Comparison of ENCODE assay signal across 1 cellular context in the genomic region with DNA sequence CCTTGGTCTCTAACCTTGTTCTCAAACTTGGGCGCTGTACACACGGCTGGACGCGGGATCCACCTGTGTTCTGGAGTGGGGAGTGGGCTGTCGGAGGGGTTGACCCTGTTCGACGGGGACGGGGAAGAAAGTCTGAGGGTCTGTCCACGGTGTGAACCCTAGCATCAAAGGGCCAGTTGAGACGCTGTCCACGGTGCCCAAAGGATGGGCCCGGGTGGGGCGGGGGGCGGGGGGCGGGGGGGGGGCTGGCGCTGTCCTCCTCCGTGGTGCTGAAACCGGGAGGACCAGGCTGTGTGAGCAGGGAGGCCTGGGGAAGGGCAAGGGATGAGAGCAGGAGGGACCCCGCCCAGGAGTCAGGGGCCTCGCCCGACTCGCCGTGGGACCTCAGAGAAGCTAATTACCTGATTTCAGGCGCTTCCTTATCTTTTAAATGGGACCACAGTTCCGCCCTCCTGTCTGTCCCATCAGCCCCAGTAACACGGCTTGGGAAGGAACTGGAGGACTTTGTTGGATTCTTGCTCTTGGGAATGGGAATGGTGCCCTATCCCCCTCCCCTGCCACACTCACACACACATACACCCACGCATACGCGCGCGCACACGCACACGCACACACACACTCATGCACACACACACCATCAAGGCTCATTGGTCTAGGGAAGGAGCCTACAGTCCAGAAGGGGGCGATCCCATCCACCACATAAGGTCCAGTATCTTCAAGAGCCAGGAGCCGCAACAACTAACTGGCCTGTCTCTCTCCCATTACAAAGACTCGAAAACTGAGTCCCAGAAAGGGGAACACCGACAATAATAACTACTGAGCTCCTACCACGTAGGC.
TF ChIP-seq lines count a peak whose summit lies in the region.

No MANE protein-coding gene starts in this region.

TF ChIP-seq in K562, 482 proteins besides CTCF, POLR2A, EP300 and RAD21 (continued from another document and continues in another):
- TF ChIP-seq ZBTB49 (CRISPR knock-in tag; IDR thresholded peaks at IDR 0.05; ENCODE audit: borderline replicate concordance) (no peak), ZNF311 (CRISPR knock-in tag; IDR thresholded peaks at IDR 0.05) (no peak), EP400 (IDR thresholded peaks at IDR 0.05) (no peak), NRF1 (conservative IDR thresholded peaks at IDR 0.05 in 1 of 2, IDR thresholded peaks at IDR 0.05 in 1 of 2) (peak; percentile 37 to 38), SNAPC5 (CRISPR knock-in tag; IDR thresholded peaks at IDR 0.05) (no peak), ZBTB7A (IDR thresholded peaks at IDR 0.05; ENCODE audit: borderline replicate concordance, control insufficient read depth, low read depth, low read length) (peak; percentile 71), FOXP1 (CRISPR knock-in tag; IDR thresholded peaks at IDR 0.05) (peak; percentile 53; the same call in 1 of the 2 replicates), XRCC4 (IDR thresholded peaks at IDR 0.05; ENCODE audit: extremely low read depth, insufficient read depth, insufficient read length) (no peak), KDM5B (IDR thresholded peaks at IDR 0.05; ENCODE audit: insufficient replicate concordance, low read depth, low read length) (no peak), TAF1 (IDR thresholded peaks at IDR 0.05; ENCODE audit: control insufficient read depth, extremely low read depth, insufficient read depth, low read length, severe bottlenecking) (no peak), ADNP (tag; IDR thresholded peaks at IDR 0.05) (peak; percentile 65; the same call in 1 of the 2 replicates), YY1 (IDR thresholded peaks at IDR 0.05; ENCODE audit: borderline replicate concordance in 1 of 3, control insufficient read depth in 1 of 3, extremely low read depth in 1 of 3, insufficient read depth in 3 of 3, insufficient read length in 1 of 3, insufficient replicate concordance in 2 of 3, low read depth in 1 of 3, low read length in 2 of 3) (peak in 1 of 3 experiments; percentile 2), SMARCA5 (IDR thresholded peaks at IDR 0.05) (peak; percentile 68; the same call in 1 of the 2 replicates), ESRRB (CRISPR knock-in tag; IDR thresholded peaks at IDR 0.05; ENCODE audit: borderline replicate concordance) (no peak), ZNF324 (CRISPR knock-in tag; IDR thresholded peaks at IDR 0.05) (no peak), KLF1 (tag; IDR thresholded peaks at IDR 0.05) (no peak), MIER1 (IDR thresholded peaks at IDR 0.05; ENCODE audit: low read depth) (peak; percentile 94), TCF3 (CRISPR knock-in tag; IDR thresholded peaks at IDR 0.05) (no peak), HMGN3 (IDR thresholded peaks at IDR 0.05; ENCODE audit: borderline replicate concordance, extremely low read depth, insufficient read length, low read depth, low read length) (no peak), BHLHE40 (IDR thresholded peaks at IDR 0.05; ENCODE audit: low read length) (no peak), NR2C2 (CRISPR knock-in tag; IDR thresholded peaks at IDR 0.05) (no peak), NR2C2 (tag; IDR thresholded peaks at IDR 0.05) (no peak), E2F4 (CRISPR knock-in tag; IDR thresholded peaks at IDR 0.05; ENCODE audit: low read depth) (no peak), HDAC2 (IDR thresholded peaks at IDR 0.05) (peak; percentile 80), THRB (CRISPR knock-in tag; conservative IDR thresholded peaks at IDR 0.05) (no peak), SMC3 (conservative IDR thresholded peaks at IDR 0.05; ENCODE audit: insufficient read depth, low read depth, low read length) (peak; percentile 59), GATA2 (CRISPR knock-in tag; IDR thresholded peaks at IDR 0.05) (no peak), IRF2 (CRISPR knock-in tag; IDR thresholded peaks at IDR 0.05) (no peak), STAG1 (CRISPR knock-in tag; IDR thresholded peaks at IDR 0.05; ENCODE audit: borderline replicate concordance) (peak; percentile 84; the same call in 1 of the 2 replicates), CXXC5 (CRISPR knock-in tag; IDR thresholded peaks at IDR 0.05) (peak; percentile 34; the same call in 1 of the 2 replicates), ZNF384 (IDR thresholded peaks at IDR 0.05; ENCODE audit: low read depth, low read length) (0 out of 2 replicates have a peak, but pooled peaks have one; percentile 32), AFF1 (IDR thresholded peaks at IDR 0.05; ENCODE audit: low read depth in 1 of 2, partially characterized antibody in 2 of 2) (peak in 1 of 2 experiments; percentile 30), ILK (tag; IDR thresholded peaks at IDR 0.05; ENCODE audit: borderline replicate concordance, low read depth) (no peak), ATF1 (CRISPR knock-in tag; IDR thresholded peaks at IDR 0.05) (no peak), ATF1 (tag; IDR thresholded peaks at IDR 0.05) (0 out of 2 replicates have a peak, but pooled peaks have one; percentile 13), CSDE1 (IDR thresholded peaks at IDR 0.05) (no peak), ARID3B (CRISPR knock-in tag; IDR thresholded peaks at IDR 0.05; ENCODE audit: borderline replicate concordance) (no peak), SAFB2 (IDR thresholded peaks at IDR 0.05; ENCODE audit: borderline replicate concordance, low read depth, low read length, severe bottlenecking) (no peak), U2AF2 (optimal IDR thresholded peaks at IDR 0.05; ENCODE audit: low read depth, low read length) (no peak), ZNF408 (CRISPR knock-in tag; IDR thresholded peaks at IDR 0.05; ENCODE audit: low read depth) (no peak), KLF16 (IDR thresholded peaks at IDR 0.05) (no peak)
- TF ChIP-seq, protein P1, sequence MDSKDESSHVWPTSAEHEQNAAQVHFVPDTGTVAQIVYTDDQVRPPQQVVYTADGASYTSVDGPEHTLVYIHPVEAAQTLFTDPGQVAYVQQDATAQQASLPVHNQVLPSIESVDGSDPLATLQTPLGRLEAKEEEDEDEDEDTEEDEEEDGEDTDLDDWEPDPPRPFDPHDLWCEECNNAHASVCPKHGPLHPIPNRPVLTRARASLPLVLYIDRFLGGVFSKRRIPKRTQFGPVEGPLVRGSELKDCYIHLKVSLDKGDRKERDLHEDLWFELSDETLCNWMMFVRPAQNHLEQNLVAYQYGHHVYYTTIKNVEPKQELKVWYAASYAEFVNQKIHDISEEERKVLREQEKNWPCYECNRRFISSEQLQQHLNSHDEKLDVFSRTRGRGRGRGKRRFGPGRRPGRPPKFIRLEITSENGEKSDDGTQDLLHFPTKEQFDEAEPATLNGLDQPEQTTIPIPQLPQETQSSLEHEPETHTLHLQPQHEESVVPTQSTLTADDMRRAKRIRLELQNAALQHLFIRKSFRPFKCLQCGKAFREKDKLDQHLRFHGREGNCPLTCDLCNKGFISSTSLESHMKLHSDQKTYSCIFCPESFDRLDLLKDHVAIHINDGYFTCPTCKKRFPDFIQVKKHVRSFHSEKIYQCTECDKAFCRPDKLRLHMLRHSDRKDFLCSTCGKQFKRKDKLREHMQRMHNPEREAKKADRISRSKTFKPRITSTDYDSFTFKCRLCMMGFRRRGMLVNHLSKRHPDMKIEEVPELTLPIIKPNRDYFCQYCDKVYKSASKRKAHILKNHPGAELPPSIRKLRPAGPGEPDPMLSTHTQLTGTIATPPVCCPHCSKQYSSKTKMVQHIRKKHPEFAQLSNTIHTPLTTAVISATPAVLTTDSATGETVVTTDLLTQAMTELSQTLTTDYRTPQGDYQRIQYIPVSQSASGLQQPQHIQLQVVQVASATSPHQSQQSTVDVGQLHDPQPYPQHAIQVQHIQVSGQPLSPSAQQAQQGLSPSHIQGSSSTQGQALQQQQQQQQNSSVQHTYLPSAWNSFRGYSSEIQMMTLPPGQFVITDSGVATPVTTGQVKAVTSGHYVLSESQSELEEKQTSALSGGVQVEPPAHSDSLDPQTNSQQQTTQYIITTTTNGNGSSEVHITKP (IDR thresholded peaks at IDR 0.05; ENCODE audit: partially characterized antibody) = no peak
- TF ChIP-seq, protein P2, sequence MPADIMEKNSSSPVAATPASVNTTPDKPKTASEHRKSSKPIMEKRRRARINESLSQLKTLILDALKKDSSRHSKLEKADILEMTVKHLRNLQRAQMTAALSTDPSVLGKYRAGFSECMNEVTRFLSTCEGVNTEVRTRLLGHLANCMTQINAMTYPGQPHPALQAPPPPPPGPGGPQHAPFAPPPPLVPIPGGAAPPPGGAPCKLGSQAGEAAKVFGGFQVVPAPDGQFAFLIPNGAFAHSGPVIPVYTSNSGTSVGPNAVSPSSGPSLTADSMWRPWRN (IDR thresholded peaks at IDR 0.05; ENCODE audit: low read depth) = no peak
- TF ChIP-seq, protein P3, sequence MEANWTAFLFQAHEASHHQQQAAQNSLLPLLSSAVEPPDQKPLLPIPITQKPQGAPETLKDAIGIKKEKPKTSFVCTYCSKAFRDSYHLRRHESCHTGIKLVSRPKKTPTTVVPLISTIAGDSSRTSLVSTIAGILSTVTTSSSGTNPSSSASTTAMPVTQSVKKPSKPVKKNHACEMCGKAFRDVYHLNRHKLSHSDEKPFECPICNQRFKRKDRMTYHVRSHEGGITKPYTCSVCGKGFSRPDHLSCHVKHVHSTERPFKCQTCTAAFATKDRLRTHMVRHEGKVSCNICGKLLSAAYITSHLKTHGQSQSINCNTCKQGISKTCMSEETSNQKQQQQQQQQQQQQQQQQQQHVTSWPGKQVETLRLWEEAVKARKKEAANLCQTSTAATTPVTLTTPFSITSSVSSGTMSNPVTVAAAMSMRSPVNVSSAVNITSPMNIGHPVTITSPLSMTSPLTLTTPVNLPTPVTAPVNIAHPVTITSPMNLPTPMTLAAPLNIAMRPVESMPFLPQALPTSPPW (CRISPR knock-in tag; IDR thresholded peaks at IDR 0.05) = peak; percentile 95
